14 cellular contexts compared by ENCODE assay signal in the genomic region with DNA sequence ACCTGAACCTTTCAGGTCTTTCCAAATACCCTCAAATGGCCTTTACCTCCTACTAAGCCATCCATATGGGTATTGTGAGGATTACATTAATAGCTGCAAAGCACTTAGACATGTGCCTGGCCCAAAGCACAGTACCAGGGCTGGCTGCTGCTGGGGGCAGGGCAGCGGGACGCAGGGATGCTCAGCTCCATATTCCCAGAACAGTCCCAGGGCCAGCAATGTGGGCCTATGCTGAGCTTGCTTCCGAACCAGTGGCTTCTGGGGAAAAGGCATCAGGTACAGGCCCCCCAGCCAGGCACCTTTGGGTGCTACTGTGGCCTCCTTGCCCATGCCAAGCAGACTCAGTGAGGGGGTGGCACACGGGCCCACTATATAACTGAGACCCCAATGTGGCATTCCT. TPM values are rescaled to one million over a fixed set of nuclear protein-coding genes. Genes with fewer than 3 reads are reported as not detected.
DNase-seq lines count a peak whose midpoint lies in the region; ATAC-seq and TF ChIP-seq lines count a peak whose summit lies in the region.
"Had no signal": no experiment of that assay in that cellular context is flagged by ENCODE, and none has a peak within 500 bp of the region (broad histone marks: within the 10 kb centered on the region; RNA-seq: fewer than 3 reads in every experiment).

No MANE protein-coding gene starts in this region.

- H3K9me3 ChIP-seq in lower lobe of right lung (no peaks in the 10 kb centered on the region), thoracic aorta (no peaks in the 10 kb centered on the region)
- H3K9me3 ChIP-seq: left lung, tibial nerve had no signal

- H3K27ac ChIP-seq in lower lobe of right lung: peak overlapping the region; percentile 11
- H3K27ac ChIP-seq in thoracic aorta: peak overlapping the region; percentile 100
- H3K27ac ChIP-seq: left lung had no signal

- peaks cover 76% of the 10 kb centered on the region for H3K4me1 Mint-ChIP-seq in activated T-cell treated with anti-CD3 and anti-CD28 coated beads, Interleukin-2, amount 50 U/mL, for 72 hours (ENCODE audit: low read depth)
- H3K4me1 Mint-ChIP-seq in activated naive CD8-positive, alpha-beta T cell treated with anti-CD3 and anti-CD28 coated beads for 36 hours: peaks cover 92% of the 10 kb centered on the region
- peaks cover 70% of the 10 kb centered on the region for H3K4me1 Mint-ChIP-seq in activated CD4-positive, alpha-beta memory T cell treated with anti-CD3 and anti-CD28 coated beads for 36 hours (ENCODE audit: low read depth)

- DNase-seq in activated T-cell treated with anti-CD3 and anti-CD28 coated beads, Interleukin-2, amount 50 U/mL, for 72 hours: no peak
- no peak for DNase-seq in activated T-cell treated with anti-CD3 and anti-CD28 coated beads, Interleukin-2, amount 50 U/mL, for 1 hour
- DNase-seq in activated naive CD8-positive, alpha-beta T cell treated with anti-CD3 and anti-CD28 coated beads for 36 hours: no peak
- DNase-seq in lower lobe of right lung (no peak), thoracic aorta (ENCODE audit: low spot score) (no peak), NAMALWA (ENCODE audit: low spot score) (no peak)
- DNase-seq in activated CD4-positive, alpha-beta memory T cell treated with anti-CD3 and anti-CD28 coated beads for 36 hours: no peak
- DNase-seq: ACHN, DMS79 treated with DMSO at 0.1 percent for 48 hours, HCEC 1CT, left lung, NCI-H526 treated with DMSO at 0.1 percent for 48 hours had no signal

- H3K9me3 Mint-ChIP-seq in activated T-cell treated with anti-CD3 and anti-CD28 coated beads, Interleukin-2, amount 50 U/mL, for 72 hours: no peaks in the 10 kb centered on the region
- H3K9me3 Mint-ChIP-seq in activated naive CD8-positive, alpha-beta T cell treated with anti-CD3 and anti-CD28 coated beads for 36 hours: peaks cover 3% of the 10 kb centered on the region
- peaks cover 14% of the 10 kb centered on the region for H3K9me3 Mint-ChIP-seq in activated CD4-positive, alpha-beta memory T cell treated with anti-CD3 and anti-CD28 coated beads for 36 hours

- POLR2A ChIA-PET in activated CD4-positive, alpha-beta memory T cell treated with anti-CD3 and anti-CD28 coated beads for 36 hours (lab: Charles Lee): no interaction called here

- intact Hi-C loops in lower lobe of right lung (cut with DNase I): no loop called here
- intact Hi-C loops in activated CD4-positive, alpha-beta memory T cell treated with anti-CD3 and anti-CD28 coated beads for 36 hours (cut with micrococcal nuclease): no loop called here

- no peak for ATAC-seq in activated T-cell treated with anti-CD3 and anti-CD28 coated beads, Interleukin-2, amount 50 U/mL, for 72 hours (replicated peaks in 1 of 2)
- ATAC-seq in lower lobe of right lung: no peak
- ATAC-seq in thoracic aorta (ENCODE audit: insufficient number of reproducible peaks, low FRiP score, low read depth): no peak
- no peak for ATAC-seq in HG03108 (IDR thresholded peaks at IDR 0.05; ENCODE audit: unreplicated experiment)
- ATAC-seq: left lung had no signal

- TF ChIP-seq CTCF in lower lobe of right lung (IDR thresholded peaks at IDR 0.05) (no peak), thoracic aorta (IDR thresholded peaks at IDR 0.05) (no peak)

- H3K4me3 Mint-ChIP-seq in activated T-cell treated with anti-CD3 and anti-CD28 coated beads, Interleukin-2, amount 50 U/mL, for 72 hours: peak overlapping the region; percentile 70 to 74
- peak overlapping the region; percentile 46 for H3K4me3 Mint-ChIP-seq in activated naive CD8-positive, alpha-beta T cell treated with anti-CD3 and anti-CD28 coated beads for 36 hours
- no peak overlapping the region for H3K4me3 Mint-ChIP-seq in activated CD4-positive, alpha-beta memory T cell treated with anti-CD3 and anti-CD28 coated beads for 36 hours

- H3K4me3 ChIP-seq in lower lobe of right lung (no peak overlapping the region), thoracic aorta (peak overlapping the region; percentile 48)
- H3K4me3 ChIP-seq: left lung, tibial nerve had no signal

- no peaks in the 10 kb centered on the region for H3K27me3 Mint-ChIP-seq in activated T-cell treated with anti-CD3 and anti-CD28 coated beads, Interleukin-2, amount 50 U/mL, for 72 hours (ENCODE audit: low read depth)
- no peaks in the 10 kb centered on the region for H3K27me3 Mint-ChIP-seq in activated naive CD8-positive, alpha-beta T cell treated with anti-CD3 and anti-CD28 coated beads for 36 hours
- no peaks in the 10 kb centered on the region for H3K27me3 Mint-ChIP-seq in activated CD4-positive, alpha-beta memory T cell treated with anti-CD3 and anti-CD28 coated beads for 36 hours

- H3K4me1 ChIP-seq in lower lobe of right lung (peaks cover 71% of the 10 kb centered on the region), thoracic aorta (ENCODE audit: control insufficient read depth in 1 of 2, low read depth in 2 of 2) (peaks cover 87 to 100% of the 10 kb centered on the region in 2 donors)

- peaks cover 5 to 20% of the 10 kb centered on the region in 2 donors for H3K36me3 Mint-ChIP-seq in activated T-cell treated with anti-CD3 and anti-CD28 coated beads, Interleukin-2, amount 50 U/mL, for 72 hours (ENCODE audit: insufficient read depth in 2 of 2)
- peaks cover 38% of the 10 kb centered on the region for H3K36me3 Mint-ChIP-seq in activated naive CD8-positive, alpha-beta T cell treated with anti-CD3 and anti-CD28 coated beads for 36 hours
- peaks cover 18% of the 10 kb centered on the region for H3K36me3 Mint-ChIP-seq in activated CD4-positive, alpha-beta memory T cell treated with anti-CD3 and anti-CD28 coated beads for 36 hours

- CTCF ChIA-PET in activated CD4-positive, alpha-beta memory T cell treated with anti-CD3 and anti-CD28 coated beads for 36 hours (lab: Charles Lee): interaction anchor here (0.6 to 2.0 kb wide), 6 partner anchors 8 to 233 kb away, joined by 3 to 8 read pairs (median 4); no protein-coding TSS in a partner anchor

- H3K36me3 ChIP-seq in lower lobe of right lung (peaks cover 12% of the 10 kb centered on the region), thoracic aorta (peaks cover 18% of the 10 kb centered on the region)

- H3K27me3 ChIP-seq in lower lobe of right lung (ENCODE audit: low read depth) (no peaks in the 10 kb centered on the region), thoracic aorta (replicated peaks; ENCODE audit: insufficient read depth) (no peaks in the 10 kb centered on the region)
- H3K27me3 ChIP-seq: left lung, tibial nerve had no signal

- H3K27ac Mint-ChIP-seq in activated T-cell treated with anti-CD3 and anti-CD28 coated beads, Interleukin-2, amount 50 U/mL, for 72 hours: peak overlapping the region; percentile 86
- peak overlapping the region; percentile 93 for H3K27ac Mint-ChIP-seq in activated naive CD8-positive, alpha-beta T cell treated with anti-CD3 and anti-CD28 coated beads for 36 hours
- no peak overlapping the region for H3K27ac Mint-ChIP-seq in activated CD4-positive, alpha-beta memory T cell treated with anti-CD3 and anti-CD28 coated beads for 36 hours

RNA-seq across cellular contexts. Expression of gene ACTN1, which starts 10.4 kb away (rescaled TPM):
- total RNA-seq in activated T-cell treated with anti-CD3 and anti-CD28 coated beads, Interleukin-2, amount 50 U/mL, for 72 hours: 10 to 100 TPM; 42.6 to 50.7 TPM
- total RNA-seq in activated naive CD8-positive, alpha-beta T cell treated with anti-CD3 and anti-CD28 coated beads for 36 hours: 100 to 1,000 TPM; 171 to 177 TPM
- total RNA-seq in lower lobe of right lung: 124 TPM
- 1,000 to 10,000 TPM; 1,201 to 1,291 TPM for total RNA-seq in thoracic aorta
- total RNA-seq in activated CD4-positive, alpha-beta memory T cell treated with anti-CD3 and anti-CD28 coated beads for 36 hours: 10 to 100 TPM; 70.6 to 72.2 TPM
